Comparison of ENCODE assay signal across 5 cellular contexts in genomic region chr12:127012109-127012508, GRCh38.
"Had no signal": no experiment of that assay in that cellular context is flagged by ENCODE, and none has a peak within 500 bp of the region (broad histone marks: within the 10 kb centered on the region; RNA-seq: fewer than 3 reads in every experiment).

No MANE protein-coding gene starts in this region.

- H3K27ac ChIP-seq: HL-60, KMS-11 had no signal

- H3K4me2 ChIP-seq: KMS-11 had no signal

- FAIRE-seq: HTR-8/SVneo had no signal

- H3K9ac ChIP-seq: KMS-11 had no signal

- DNase-seq: KBM-7, KG1 had no signal
